In genomic region chr2:128623776-128624424, GRCh38 we compare ENCODE assay signal across 9 cellular contexts.
DNase-seq lines count a peak whose midpoint lies in the region; ATAC-seq, FAIRE-seq and TF ChIP-seq lines count a peak whose summit lies in the region.
"Had no signal": no experiment of that assay in that cellular context is flagged by ENCODE, and none has a peak within 500 bp of the region (broad histone marks: within the 10 kb centered on the region; RNA-seq: fewer than 3 reads in every experiment).

No MANE protein-coding gene starts in this region.

- no peak for TF ChIP-seq CTCF in prostate gland (IDR thresholded peaks at IDR 0.05)
- no peak for TF ChIP-seq CTCF in CD4-positive, alpha-beta T cell (IDR thresholded peaks at IDR 0.05)

- peak overlapping the region; percentile 1 for H3K4me3 Mint-ChIP-seq in activated naive CD8-positive, alpha-beta T cell treated with anti-CD3 and anti-CD28 coated beads for 36 hours
- no peak overlapping the region for H3K4me3 Mint-ChIP-seq in CD4-positive, alpha-beta T cell

- H3K9me3 ChIP-seq in prostate gland = no peaks in the 10 kb centered on the region
- H3K9me3 ChIP-seq in CD4-positive, alpha-beta T cell (ENCODE audit: control insufficient read depth, low read length) = no peaks in the 10 kb centered on the region
- H3K9me3 ChIP-seq: thoracic aorta had no signal

- WGBS in prostate gland = 51% methylated on average over 8 of the region's 8 CpGs

- peaks cover 12% of the 10 kb centered on the region for H3K4me1 Mint-ChIP-seq in activated naive CD8-positive, alpha-beta T cell treated with anti-CD3 and anti-CD28 coated beads for 36 hours
- peaks cover 6% of the 10 kb centered on the region for H3K4me1 Mint-ChIP-seq in CD4-positive, alpha-beta T cell (ENCODE audit: low read depth)

- peak; percentile 77 for ATAC-seq in GM21526 (IDR thresholded peaks at IDR 0.05; ENCODE audit: low FRiP score, unreplicated experiment)
- no peak for ATAC-seq in CD4-positive, alpha-beta T cell (ENCODE audit: poor library complexity)

- intact Hi-C loops in prostate gland (cut with DNase I) = no loop called here
- intact Hi-C loops in CD4-positive, alpha-beta T cell (cut with DNase I, micrococcal nuclease) = no loop called here

- POLR2A ChIA-PET in CD4-positive, alpha-beta T cell (lab: Charles Lee) = no interaction called here

- H3K27me3 ChIP-seq in prostate gland (replicated peaks; ENCODE audit: insufficient read depth) = no peaks in the 10 kb centered on the region
- no peaks in the 10 kb centered on the region for H3K27me3 ChIP-seq in CD4-positive, alpha-beta T cell (ENCODE audit: control insufficient read depth, insufficient read depth, low read length)

- H3K9me3 Mint-ChIP-seq in activated naive CD8-positive, alpha-beta T cell treated with anti-CD3 and anti-CD28 coated beads for 36 hours = no peaks in the 10 kb centered on the region
- no peaks in the 10 kb centered on the region for H3K9me3 Mint-ChIP-seq in CD4-positive, alpha-beta T cell

- H3K27ac Mint-ChIP-seq in activated naive CD8-positive, alpha-beta T cell treated with anti-CD3 and anti-CD28 coated beads for 36 hours = peak overlapping the region; percentile 81
- no peak overlapping the region for H3K27ac Mint-ChIP-seq in CD4-positive, alpha-beta T cell

- no peak overlapping the region for H3K27ac ChIP-seq in prostate gland
- H3K27ac ChIP-seq in CD4-positive, alpha-beta T cell (ENCODE audit: low read depth, low read length) = no peak overlapping the region
- H3K27ac ChIP-seq: thoracic aorta had no signal

- no peaks in the 10 kb centered on the region for H3K36me3 Mint-ChIP-seq in activated naive CD8-positive, alpha-beta T cell treated with anti-CD3 and anti-CD28 coated beads for 36 hours
- H3K36me3 Mint-ChIP-seq in CD4-positive, alpha-beta T cell (ENCODE audit: low read depth) = no peaks in the 10 kb centered on the region

- no peak overlapping the region for H3K4me3 ChIP-seq in prostate gland
- H3K4me3 ChIP-seq: thoracic aorta had no signal

- no peaks in the 10 kb centered on the region for H3K4me1 ChIP-seq in prostate gland (replicated peaks)

- TF ChIP-seq POLR2A in GM12892 (IDR thresholded peaks at IDR 0.05; ENCODE audit: low read depth, low read length) (no peak), prostate gland (IDR thresholded peaks at IDR 0.05) (no peak)

- peaks cover 17% of the 10 kb centered on the region for H3K27me3 Mint-ChIP-seq in activated naive CD8-positive, alpha-beta T cell treated with anti-CD3 and anti-CD28 coated beads for 36 hours
- H3K27me3 Mint-ChIP-seq in CD4-positive, alpha-beta T cell = no peaks in the 10 kb centered on the region

- peak; percentile 24 for FAIRE-seq in GM12892 (lab: Jason Lieb, UNC)

- peak; percentile 48 for DNase-seq in GM12892 (ENCODE audit: insufficient read length)
- peak; percentile 12 for DNase-seq in HPDE6-E6E7 (ENCODE audit: extremely low spot score)
- DNase-seq in activated naive CD8-positive, alpha-beta T cell treated with anti-CD3 and anti-CD28 coated beads for 36 hours = peak; percentile 59
- DNase-seq in prostate gland (ENCODE audit: low spot score) = peak; percentile 42
- no peak for DNase-seq in NCI-H748 (lab: John Stamatoyannopoulos, UW; ENCODE audit: unreplicated experiment)
- no peak for DNase-seq in CD4-positive, alpha-beta T cell
- no peak for DNase-seq in hypothalamus (lab: John Stamatoyannopoulos, UW)

- CTCF ChIA-PET in CD4-positive, alpha-beta T cell (lab: Charles Lee) = no interaction called here

- no peaks in the 10 kb centered on the region for H3K36me3 ChIP-seq in prostate gland
- H3K36me3 ChIP-seq: thoracic aorta had no signal

Comparison
In these comparisons a context has a peak if more than half of its experiments do, and no peak if none do; other contexts are left out.
1. DNase-seq: peak in GM12892 (single experiment), HPDE6-E6E7 (single experiment), activated naive CD8-positive, alpha-beta T cell treated with anti-CD3 and anti-CD28 coated beads for 36 hours (single experiment) and prostate gland (single experiment); none in NCI-H748 (single experiment), CD4-positive, alpha-beta T cell (0 of 10) and hypothalamus (0 of 51).